Comparison of ENCODE assay signal across 18 cellular contexts in the genomic region with DNA sequence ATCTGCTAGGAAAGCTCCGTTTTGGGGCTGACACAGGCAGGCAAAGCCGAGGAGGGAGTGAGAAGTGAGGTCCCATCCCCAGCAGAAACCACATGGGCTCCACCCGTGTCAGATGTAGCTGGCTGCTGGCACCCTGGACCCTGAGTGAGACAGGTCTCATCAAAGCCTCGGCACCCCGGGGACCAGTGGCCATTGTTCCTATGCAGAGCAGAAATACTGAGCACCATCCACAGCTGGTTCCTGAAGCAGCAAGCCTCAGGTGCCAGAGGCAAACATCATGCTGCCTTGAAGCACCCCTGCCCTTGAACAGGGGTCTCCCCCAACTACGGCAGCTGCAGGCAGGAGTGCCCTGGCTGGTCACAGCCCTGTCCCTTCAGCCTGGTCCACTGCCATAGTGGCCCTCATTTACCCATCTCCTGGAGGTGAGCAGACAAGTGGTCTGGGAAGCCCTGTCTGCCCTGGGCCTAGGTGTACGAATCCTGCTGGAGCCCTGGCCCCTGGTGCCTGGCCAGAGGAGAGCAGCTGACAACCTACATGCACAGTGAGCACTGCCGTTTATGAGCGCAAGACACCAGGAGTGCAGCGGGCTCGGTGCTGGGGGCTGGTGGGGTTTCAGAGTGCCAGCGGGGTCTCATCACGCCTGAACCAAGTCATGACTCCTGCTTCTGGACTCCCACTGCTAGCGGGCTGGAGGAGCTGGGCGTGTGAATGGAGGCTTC.
DNase-seq lines count a peak whose midpoint lies in the region; ATAC-seq and TF ChIP-seq lines count a peak whose summit lies in the region.
"Had no signal": no experiment of that assay in that cellular context is flagged by ENCODE, and none has a peak within 500 bp of the region (broad histone marks: within the 10 kb centered on the region; RNA-seq: fewer than 3 reads in every experiment).

No MANE protein-coding gene starts in this region.

- H3K4me2 ChIP-seq in IMR-90 (ENCODE audit: low read depth, low read length) = no peak overlapping the region
- H3K4me2 ChIP-seq: KMS-11 had no signal

- H4K8ac ChIP-seq in IMR-90 (ENCODE audit: low read depth in 2 of 2, low read length in 2 of 2) = no peak overlapping the region

- no peak overlapping the region for H3K14ac ChIP-seq in IMR-90 (replicated peaks; ENCODE audit: low read depth, low read length)

- no peaks in the 10 kb centered on the region for H3K9me3 ChIP-seq in IMR-90 (ENCODE audit: control insufficient read depth, insufficient read depth, low read length)
- H3K9me3 ChIP-seq: adrenal gland, gastrocnemius medialis, testis had no signal

- no peak overlapping the region for H3K9ac ChIP-seq in IMR-90 (ENCODE audit: low read depth, low read length)
- H3K9ac ChIP-seq: KMS-11 had no signal

- DNase-seq in COR-L47 (lab: John Stamatoyannopoulos, UW) (peak; percentile 43), IMR-90 (no peak), islet precursor cell (peak; percentile 47), retina (peak; percentile 46), H4 (ENCODE audit: low spot score) (no peak)
- DNase-seq in stimulated activated naive CD8-positive, alpha-beta T cell treated with anti-CD3 and anti-CD28 coated beads, Interleukin-15, amount 100 ng/mL, for 72 hours = no peak
- DNase-seq: activated gamma-delta T cell, gastrocnemius medialis, mesenchymal stem cell, NCI-H1048, RPMI8226, testis had no signal

- H4K5ac ChIP-seq in IMR-90 (ENCODE audit: low read depth, low read length) = no peak overlapping the region

- H4K20me1 ChIP-seq in IMR-90 (ENCODE audit: insufficient read depth, low read length) = no peaks in the 10 kb centered on the region

- no TSS peak for BruUV-seq in IMR-90 (replicated peaks; lab: Mats Ljungman, UMichigan)

- H2AK9ac ChIP-seq in IMR-90 (replicated peaks; ENCODE audit: low read depth, low read length, poor library complexity) = no peak overlapping the region

- no peaks in the 10 kb centered on the region for H3K27me3 Mint-ChIP-seq in stimulated activated naive CD8-positive, alpha-beta T cell treated with anti-CD3 and anti-CD28 coated beads, Interleukin-15, amount 100 ng/mL, for 72 hours

- H3K36me3 ChIP-seq in IMR-90 (ENCODE audit: control insufficient read depth, insufficient read depth, low read length) = no peaks in the 10 kb centered on the region
- H3K36me3 ChIP-seq: adrenal gland, gastrocnemius medialis had no signal

- H3K18ac ChIP-seq in IMR-90 (ENCODE audit: low read depth, low read length) = no peak overlapping the region

- no peak overlapping the region for H2BK5ac ChIP-seq in IMR-90 (ENCODE audit: low read depth, low read length, poor library complexity, severe bottlenecking)

- no peak overlapping the region for H3K27ac Mint-ChIP-seq in stimulated activated naive CD8-positive, alpha-beta T cell treated with anti-CD3 and anti-CD28 coated beads, Interleukin-15, amount 100 ng/mL, for 72 hours
- H3K27ac Mint-ChIP-seq: naive thymus-derived CD8-positive, alpha-beta T cell had no signal

- H3K79me1 ChIP-seq in IMR-90 (ENCODE audit: low read depth in 1 of 2, low read length in 2 of 2) = no peaks in the 10 kb centered on the region

- no peaks in the 10 kb centered on the region for H3K9me3 Mint-ChIP-seq in stimulated activated naive CD8-positive, alpha-beta T cell treated with anti-CD3 and anti-CD28 coated beads, Interleukin-15, amount 100 ng/mL, for 72 hours
- H3K9me3 Mint-ChIP-seq: naive thymus-derived CD8-positive, alpha-beta T cell had no signal

- peak overlapping the region; percentile 11 for H2AFZ ChIP-seq in IMR-90 (replicated peaks; ENCODE audit: low read length, poor library complexity)

- H3K23ac ChIP-seq in IMR-90 (ENCODE audit: low read depth, low read length) = no peak overlapping the region

- no peak overlapping the region for H2BK15ac ChIP-seq in IMR-90 (ENCODE audit: low read depth, low read length)

- TF ChIP-seq POLR2A in IMR-90 (IDR thresholded peaks at IDR 0.05; ENCODE audit: low read depth, low read length) = no peak

- no peak overlapping the region for H3K4me3 Mint-ChIP-seq in stimulated activated naive CD8-positive, alpha-beta T cell treated with anti-CD3 and anti-CD28 coated beads, Interleukin-15, amount 100 ng/mL, for 72 hours
- H3K4me3 Mint-ChIP-seq: naive thymus-derived CD8-positive, alpha-beta T cell had no signal

- POLR2A ChIA-PET in IMR-90 (lab: Charles Lee; ENCODE audit: unreplicated experiment) = no interaction called here

- no peak overlapping the region for H3K4me3 ChIP-seq in IMR-90 (ENCODE audit: insufficient read depth, low read depth, low read length)
- H3K4me3 ChIP-seq: adrenal gland, gastrocnemius medialis, testis had no signal

- 64% methylated on average over 12 of the region's 15 CpGs; no CpG with 5 or more reads in 1 of the 2 experiments for WGBS in IMR-90 (ENCODE audit: extremely low coverage in 2 of 2, insufficient read length in 1 of 2), 2 experiments

- CTCF ChIA-PET in IMR-90 (lab: Yijun Ruan, JAX) = interaction anchor here (0.6 kb wide), 1 partner anchor 19 kb away, joined by 4 read pairs; no protein-coding TSS in a partner anchor

- TF ChIP-seq RAD21 in IMR-90 (IDR thresholded peaks at IDR 0.05; ENCODE audit: low read length) = no peak

- dilution Hi-C loops in IMR-90 (cut with HindIII; ENCODE audit: low sequenced_read_pairs, unreplicated experiment) = no loop called here

- no peaks in the 10 kb centered on the region for H3K4me1 Mint-ChIP-seq in stimulated activated naive CD8-positive, alpha-beta T cell treated with anti-CD3 and anti-CD28 coated beads, Interleukin-15, amount 100 ng/mL, for 72 hours
- H3K4me1 Mint-ChIP-seq: naive thymus-derived CD8-positive, alpha-beta T cell had no signal

- intact Hi-C loops in IMR-90 (cut with micrococcal nuclease) = no loop called here

- no peak overlapping the region for H2AK5ac ChIP-seq in IMR-90 (ENCODE audit: low read depth, low read length)

- no peak overlapping the region for H3K56ac ChIP-seq in IMR-90 (ENCODE audit: extremely low read depth, insufficient read depth, low read length)

- H2BK120ac ChIP-seq in IMR-90 (ENCODE audit: low read depth, low read length) = no peak overlapping the region

- no peak overlapping the region for H4K91ac ChIP-seq in IMR-90 (ENCODE audit: insufficient read depth, low read depth, low read length)

- ATAC-seq in IMR-90 (ENCODE audit: low read depth) (no peak), GM18870 (IDR thresholded peaks at IDR 0.05; ENCODE audit: unreplicated experiment) (no peak)
- no peak for ATAC-seq in stimulated activated naive CD8-positive, alpha-beta T cell treated with anti-CD3 and anti-CD28 coated beads, Interleukin-15, amount 100 ng/mL, for 72 hours
- ATAC-seq: activated CD4-positive, CD25-positive, alpha-beta regulatory T cell treated with anti-CD3 and anti-CD28 coated beads, Interleukin-2, amount 50 U/mL, for 24 hours; gastrocnemius medialis; naive thymus-derived CD8-positive, alpha-beta T cell; SK-N-SH treated with all-trans-retinoic acid at 6 μM for 48 hours had no signal

- H3K27ac ChIP-seq in IMR-90 (ENCODE audit: insufficient read depth, low read length) = no peak overlapping the region
- H3K27ac ChIP-seq: adrenal gland, gastrocnemius medialis, KMS-11, testis had no signal

- H2BK20ac ChIP-seq in IMR-90 (ENCODE audit: low read depth, low read length) = no peak overlapping the region

- no peaks in the 10 kb centered on the region for H3K9me1 ChIP-seq in IMR-90 (ENCODE audit: insufficient read depth, low read length)

- TF ChIP-seq CTCF in IMR-90 (conservative IDR thresholded peaks at IDR 0.05; ENCODE audit: low read depth, low read length) = no peak

- H3K4me1 ChIP-seq in IMR-90 (ENCODE audit: control insufficient read depth, insufficient read depth, low read length) = no peaks in the 10 kb centered on the region
- H3K4me1 ChIP-seq: adrenal gland, gastrocnemius medialis, testis had no signal

- in situ Hi-C loops in IMR-90 (cut with MboI; ENCODE audit: low sequenced_read_pairs) = no loop called here

- peaks cover 41% of the 10 kb centered on the region for H3K27me3 ChIP-seq in IMR-90 (ENCODE audit: control insufficient read depth, insufficient read depth, low read length)
- H3K27me3 ChIP-seq: adrenal gland, gastrocnemius medialis, testis had no signal

- H3K4ac ChIP-seq in IMR-90 (ENCODE audit: low read depth, low read length) = no peak overlapping the region

TF ChIP-seq in IMR-90, 13 proteins besides CTCF, POLR2A, EP300 and RAD21:
- TF ChIP-seq MXI1 (IDR thresholded peaks at IDR 0.05; ENCODE audit: borderline replicate concordance, low read depth, low read length) = no peak
- no peak for TF ChIP-seq SMC3 (IDR thresholded peaks at IDR 0.05; ENCODE audit: low read depth, low read length)
- TF ChIP-seq, protein P1, sequence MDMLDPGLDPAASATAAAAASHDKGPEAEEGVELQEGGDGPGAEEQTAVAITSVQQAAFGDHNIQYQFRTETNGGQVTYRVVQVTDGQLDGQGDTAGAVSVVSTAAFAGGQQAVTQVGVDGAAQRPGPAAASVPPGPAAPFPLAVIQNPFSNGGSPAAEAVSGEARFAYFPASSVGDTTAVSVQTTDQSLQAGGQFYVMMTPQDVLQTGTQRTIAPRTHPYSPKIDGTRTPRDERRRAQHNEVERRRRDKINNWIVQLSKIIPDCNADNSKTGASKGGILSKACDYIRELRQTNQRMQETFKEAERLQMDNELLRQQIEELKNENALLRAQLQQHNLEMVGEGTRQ (IDR thresholded peaks at IDR 0.05; ENCODE audit: low read depth, low read length) = no peak
- no peak for TF ChIP-seq FOS (IDR thresholded peaks at IDR 0.05; ENCODE audit: low read depth, low read length)
- TF ChIP-seq, protein P2, sequence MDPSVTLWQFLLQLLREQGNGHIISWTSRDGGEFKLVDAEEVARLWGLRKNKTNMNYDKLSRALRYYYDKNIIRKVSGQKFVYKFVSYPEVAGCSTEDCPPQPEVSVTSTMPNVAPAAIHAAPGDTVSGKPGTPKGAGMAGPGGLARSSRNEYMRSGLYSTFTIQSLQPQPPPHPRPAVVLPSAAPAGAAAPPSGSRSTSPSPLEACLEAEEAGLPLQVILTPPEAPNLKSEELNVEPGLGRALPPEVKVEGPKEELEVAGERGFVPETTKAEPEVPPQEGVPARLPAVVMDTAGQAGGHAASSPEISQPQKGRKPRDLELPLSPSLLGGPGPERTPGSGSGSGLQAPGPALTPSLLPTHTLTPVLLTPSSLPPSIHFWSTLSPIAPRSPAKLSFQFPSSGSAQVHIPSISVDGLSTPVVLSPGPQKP (IDR thresholded peaks at IDR 0.05; ENCODE audit: borderline replicate concordance, low read depth, low read length) = no peak
- no peak for TF ChIP-seq MAZ (IDR thresholded peaks at IDR 0.05; ENCODE audit: borderline replicate concordance, low read depth, low read length)
- TF ChIP-seq MAFK (IDR thresholded peaks at IDR 0.05; ENCODE audit: low read depth, low read length) = no peak
- TF ChIP-seq NFE2L2 (IDR thresholded peaks at IDR 0.05; ENCODE audit: low read depth, low read length) = no peak
- TF ChIP-seq CEBPB (IDR thresholded peaks at IDR 0.05; ENCODE audit: low read depth, low read length) = no peak
- no peak for TF ChIP-seq BHLHE40 (IDR thresholded peaks at IDR 0.05; ENCODE audit: low read depth, low read length)
- TF ChIP-seq RCOR1 (IDR thresholded peaks at IDR 0.05; ENCODE audit: insufficient replicate concordance, low read length) = no peak
- no peak for TF ChIP-seq RFX5 (IDR thresholded peaks at IDR 0.05; ENCODE audit: low read depth, low read length)
- TF ChIP-seq CHD1 (IDR thresholded peaks at IDR 0.05; ENCODE audit: low read depth, low read length) = no peak

Comparison
In these comparisons a context has a peak if more than half of its experiments do, and no peak if none do; other contexts are left out.
1. DNase-seq: peak in COR-L47 (single experiment), islet precursor cell (single experiment) and retina (single experiment); none in IMR-90 (single experiment), stimulated activated naive CD8-positive, alpha-beta T cell treated with anti-CD3 and anti-CD28 coated beads, Interleukin-15, amount 100 ng/mL, for 72 hours (0 of 2) and H4 (single experiment).